12 cellular contexts compared by ENCODE assay signal in genomic region chr12:2387051-2387834, GRCh38.
DNase-seq lines count a peak whose midpoint lies in the region; ATAC-seq and TF ChIP-seq lines count a peak whose summit lies in the region.
"Had no signal": no experiment of that assay in that cellular context is flagged by ENCODE, and none has a peak within 500 bp of the region (broad histone marks: within the 10 kb centered on the region; RNA-seq: fewer than 3 reads in every experiment).

No MANE protein-coding gene starts in this region.

- H3K4me3 ChIP-seq in MG63 = no peak overlapping the region
- H3K4me3 ChIP-seq in SK-N-SH (ENCODE audit: low read depth in 2 of 2, low read length in 1 of 2) = no peak overlapping the region
- no peak overlapping the region for H3K4me3 ChIP-seq in Peyer's patch
- H3K4me3 ChIP-seq: left ventricle myocardium inferior had no signal

- no peaks in the 10 kb centered on the region for H3K9me2 ChIP-seq in SK-N-SH

- H3K27ac ChIP-seq in SK-N-SH (ENCODE audit: low read depth in 2 of 2, low read length in 1 of 2) (no peak overlapping the region), Peyer's patch (no peak overlapping the region)
- H3K27ac ChIP-seq: epithelial cell of prostate, left ventricle myocardium inferior had no signal

- ATAC-seq in GM21619 (IDR thresholded peaks at IDR 0.05; ENCODE audit: unreplicated experiment) = peak; percentile 60
- ATAC-seq: sciatic nerve had no signal

- no peaks in the 10 kb centered on the region for H3K9me3 ChIP-seq in MG63
- no peaks in the 10 kb centered on the region for H3K9me3 ChIP-seq in SK-N-SH
- H3K9me3 ChIP-seq in Peyer's patch = no peaks in the 10 kb centered on the region
- H3K9me3 ChIP-seq: left ventricle myocardium inferior had no signal

- no peak for TF ChIP-seq EP300 in SK-N-SH (IDR thresholded peaks at IDR 0.05; ENCODE audit: borderline replicate concordance in 1 of 2, low read depth in 1 of 2, low read length in 1 of 2)

- no peaks in the 10 kb centered on the region for H3F3A ChIP-seq in SK-N-SH (replicated peaks; ENCODE audit: insufficient read depth)

- no peaks in the 10 kb centered on the region for H4K20me1 ChIP-seq in SK-N-SH (ENCODE audit: insufficient read depth)

- H3K4me1 ChIP-seq in SK-N-SH (ENCODE audit: control insufficient read depth in 1 of 2, insufficient read depth in 2 of 2, low read depth in 1 of 2, low read length in 1 of 2) (peaks cover 2 to 21% of the 10 kb centered on the region in 2 experiments; a peak in 2 of 4 replicates), Peyer's patch (peaks cover 0 to 16% (median 0%) of the 10 kb centered on the region in 4 donors)

- TF ChIP-seq RAD21 in SK-N-SH (IDR thresholded peaks at IDR 0.05; ENCODE audit: low read length) = no peak

- POLR2A ChIA-PET in SK-N-SH (lab: Yijun Ruan, JAX) = no interaction called here

- H3K79me2 ChIP-seq in SK-N-SH (ENCODE audit: insufficient read depth) = no peaks in the 10 kb centered on the region

- TF ChIP-seq CTCF in SK-N-SH (IDR thresholded peaks at IDR 0.05) = no peak
- no peak for TF ChIP-seq CTCF in Peyer's patch (IDR thresholded peaks at IDR 0.05)

- H3K36me3 ChIP-seq in MG63 (no peaks in the 10 kb centered on the region), SK-N-SH (replicated peaks in 1 of 2; ENCODE audit: control insufficient read depth in 1 of 2, insufficient read depth in 2 of 2, low read length in 1 of 2) (no peaks in the 10 kb centered on the region), Peyer's patch (no peaks in the 10 kb centered on the region)
- H3K36me3 ChIP-seq: left ventricle myocardium inferior had no signal

- no peak overlapping the region for H3K9ac ChIP-seq in SK-N-SH

- peak; percentile 2 for DNase-seq in activated T-cell treated with anti-CD3 and anti-CD28 coated beads for 24 hours (ENCODE audit: low read depth)
- DNase-seq in activated T-cell treated with anti-CD3 and anti-CD28 coated beads, Interleukin-2, amount 50 U/mL, for 1 hour = no peak
- peak; percentile 58 for DNase-seq in MG63
- peak; percentile 4 for DNase-seq in stimulated activated CD8-positive, alpha-beta memory T cell treated with anti-CD3 and anti-CD28 coated beads, Interleukin-7, amount 100 ng/mL, for 24 hours (ENCODE audit: low read depth)
- no peak for DNase-seq in SK-N-SH
- no peak for DNase-seq in DMS 273 (lab: John Stamatoyannopoulos, UW; ENCODE audit: unreplicated experiment)
- no peak for DNase-seq in Peyer's patch
- DNase-seq: left ventricle myocardium inferior, trophoblast cell had no signal

- CTCF ChIA-PET in SK-N-SH (lab: Yijun Ruan, JAX) = interaction anchor here (1.0 kb wide), 1 partner anchor 8 kb away, joined by 5 read pairs; no protein-coding TSS in a partner anchor

- no peak overlapping the region for H2AFZ ChIP-seq in SK-N-SH (ENCODE audit: low read depth)

- no peak overlapping the region; the same call in 1 of the 2 replicates for H3K4me2 ChIP-seq in SK-N-SH

- no peak for TF ChIP-seq POLR2A in Peyer's patch (IDR thresholded peaks at IDR 0.05)

- 68% methylated on average over 11 of the region's 12 CpGs for WGBS in SK-N-SH (ENCODE audit: low lambda C conversion rate)

- H3K27me3 ChIP-seq in MG63 (no peaks in the 10 kb centered on the region), SK-N-SH (ENCODE audit: insufficient read depth) (no peaks in the 10 kb centered on the region), Peyer's patch (no peaks in the 10 kb centered on the region)

TF ChIP-seq in SK-N-SH, 30 proteins besides CTCF, POLR2A, EP300 and RAD21:
- TF ChIP-seq REST (IDR thresholded peaks at IDR 0.05; ENCODE audit: low read depth, low read length) (no peak), IRF3 (IDR thresholded peaks at IDR 0.05; ENCODE audit: low read depth, low read length) (no peak), RCOR1 (IDR thresholded peaks at IDR 0.05; ENCODE audit: low read length) (no peak), YY1 (IDR thresholded peaks at IDR 0.05; ENCODE audit: low read depth) (no peak), ZBTB33 (IDR thresholded peaks at IDR 0.05; ENCODE audit: borderline replicate concordance, low read depth) (no peak), TAF1 (IDR thresholded peaks at IDR 0.05; ENCODE audit: borderline replicate concordance, low read depth, low read length) (no peak)
- TF ChIP-seq, protein P1, sequence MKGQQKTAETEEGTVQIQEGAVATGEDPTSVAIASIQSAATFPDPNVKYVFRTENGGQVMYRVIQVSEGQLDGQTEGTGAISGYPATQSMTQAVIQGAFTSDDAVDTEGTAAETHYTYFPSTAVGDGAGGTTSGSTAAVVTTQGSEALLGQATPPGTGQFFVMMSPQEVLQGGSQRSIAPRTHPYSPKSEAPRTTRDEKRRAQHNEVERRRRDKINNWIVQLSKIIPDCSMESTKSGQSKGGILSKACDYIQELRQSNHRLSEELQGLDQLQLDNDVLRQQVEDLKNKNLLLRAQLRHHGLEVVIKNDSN (IDR thresholded peaks at IDR 0.05; ENCODE audit: borderline replicate concordance, low read depth) = no peak

Comparison
In these comparisons a context has a peak if more than half of its experiments do, and no peak if none do; other contexts are left out.
1. DNase-seq: peak in activated T-cell treated with anti-CD3 and anti-CD28 coated beads for 24 hours (single experiment), MG63 (single experiment) and stimulated activated CD8-positive, alpha-beta memory T cell treated with anti-CD3 and anti-CD28 coated beads, Interleukin-7, amount 100 ng/mL, for 24 hours (single experiment); none in activated T-cell treated with anti-CD3 and anti-CD28 coated beads, Interleukin-2, amount 50 U/mL, for 1 hour (single experiment), SK-N-SH (single experiment), DMS 273 (single experiment) and Peyer's patch (0 of 3).